8 cellular contexts compared by ENCODE assay signal in genomic region chr4:24488399-24489164, GRCh38.
DNase-seq lines count a peak whose midpoint lies in the region; TF ChIP-seq lines count a peak whose summit lies in the region.

No MANE protein-coding gene starts in this region.

- H3K27me3 ChIP-seq in brain microvascular endothelial cell (replicated peaks) = no peaks in the 10 kb centered on the region
- H3K27me3 ChIP-seq in kidney epithelial cell (ENCODE audit: control insufficient read depth, insufficient read depth, low read length) = peaks cover 6% of the 10 kb centered on the region

- no peak overlapping the region for H3K27ac ChIP-seq in brain microvascular endothelial cell

- no peaks in the 10 kb centered on the region for H3K36me3 ChIP-seq in brain microvascular endothelial cell (replicated peaks)
- H3K36me3 ChIP-seq in kidney epithelial cell (ENCODE audit: control insufficient read depth, insufficient read depth, low read length) = no peaks in the 10 kb centered on the region

- H3K4me3 ChIP-seq in brain microvascular endothelial cell (ENCODE audit: low read depth, low read length) (no peak overlapping the region), kidney epithelial cell (ENCODE audit: low read depth, low read length) (no peak overlapping the region)

- TF ChIP-seq CTCF in GM12801 (IDR thresholded peaks at IDR 0.05; ENCODE audit: extremely low read depth, insufficient read length) (peak; percentile 34), brain microvascular endothelial cell (IDR thresholded peaks at IDR 0.05; ENCODE audit: low read depth, low read length, missing control alignments) (peak; percentile 95), kidney epithelial cell (IDR thresholded peaks at IDR 0.05; ENCODE audit: insufficient read depth, low read length, poor library complexity, severe bottlenecking) (peak; percentile 82)

- peak; percentile 6 for DNase-seq in GOT3 (lab: John Stamatoyannopoulos, UW)
- DNase-seq in M059J (ENCODE audit: low read depth) = peak; percentile 55
- peak; percentile 82 for DNase-seq in T1000 (lab: John Stamatoyannopoulos, UW)
- DNase-seq in brain microvascular endothelial cell = peak; percentile 62
- no peak for DNase-seq in kidney epithelial cell (ENCODE audit: low read depth)
- peak; percentile 36 to 64 for DNase-seq in stimulated activated CD4-positive, alpha-beta T cell treated with anti-CD3 and anti-CD28 coated beads, Interleukin-4, amount 100 ng/mL, for 4 hours
- no peak for DNase-seq in foreskin melanocyte

- in situ Hi-C loops in brain microvascular endothelial cell (cut with HindIII; ENCODE audit: low pct_ligation_motif_present, low sequenced_read_pairs) = no loop called here

Comparison
In these comparisons a context has a peak if more than half of its experiments do, and no peak if none do; other contexts are left out.
1. CTCF ChIP-seq: peak in every context shown above with its lines; median percentile 95 in brain microvascular endothelial cell; 82 in kidney epithelial cell; 34 in GM12801.
2. DNase-seq: peak in GOT3 (single experiment), M059J (single experiment), T1000 (single experiment), brain microvascular endothelial cell (single experiment) and stimulated activated CD4-positive, alpha-beta T cell treated with anti-CD3 and anti-CD28 coated beads, Interleukin-4, amount 100 ng/mL, for 4 hours (2 of 2); none in kidney epithelial cell (single experiment) and foreskin melanocyte (single experiment).